Comparison of ENCODE assay signal across 2 cellular contexts in genomic region chr10:61905446-61905725, GRCh38.
TF ChIP-seq lines count a peak whose summit lies in the region.

No MANE protein-coding gene starts in this region.

TF ChIP-seq in SK-N-SH, 30 proteins besides CTCF, POLR2A, EP300 and RAD21 (continued from another document):
- TF ChIP-seq PBX3 (IDR thresholded peaks at IDR 0.05) (no peak), RCOR1 (IDR thresholded peaks at IDR 0.05; ENCODE audit: low read length) (no peak), NFIC (IDR thresholded peaks at IDR 0.05; ENCODE audit: borderline replicate concordance) (no peak), SIN3A (IDR thresholded peaks at IDR 0.05; ENCODE audit: borderline replicate concordance, low read depth, low read length) (no peak), ELF1 (IDR thresholded peaks at IDR 0.05) (no peak), FOXJ3 (CRISPR knock-in tag; IDR thresholded peaks at IDR 0.05) (no peak), GABPA (IDR thresholded peaks at IDR 0.05; ENCODE audit: low read depth) (no peak)
- TF ChIP-seq, protein P1, sequence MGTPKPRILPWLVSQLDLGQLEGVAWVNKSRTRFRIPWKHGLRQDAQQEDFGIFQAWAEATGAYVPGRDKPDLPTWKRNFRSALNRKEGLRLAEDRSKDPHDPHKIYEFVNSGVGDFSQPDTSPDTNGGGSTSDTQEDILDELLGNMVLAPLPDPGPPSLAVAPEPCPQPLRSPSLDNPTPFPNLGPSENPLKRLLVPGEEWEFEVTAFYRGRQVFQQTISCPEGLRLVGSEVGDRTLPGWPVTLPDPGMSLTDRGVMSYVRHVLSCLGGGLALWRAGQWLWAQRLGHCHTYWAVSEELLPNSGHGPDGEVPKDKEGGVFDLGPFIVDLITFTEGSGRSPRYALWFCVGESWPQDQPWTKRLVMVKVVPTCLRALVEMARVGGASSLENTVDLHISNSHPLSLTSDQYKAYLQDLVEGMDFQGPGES (IDR thresholded peaks at IDR 0.05; ENCODE audit: low read depth, low read length), result no peak
- TF ChIP-seq, protein P2, sequence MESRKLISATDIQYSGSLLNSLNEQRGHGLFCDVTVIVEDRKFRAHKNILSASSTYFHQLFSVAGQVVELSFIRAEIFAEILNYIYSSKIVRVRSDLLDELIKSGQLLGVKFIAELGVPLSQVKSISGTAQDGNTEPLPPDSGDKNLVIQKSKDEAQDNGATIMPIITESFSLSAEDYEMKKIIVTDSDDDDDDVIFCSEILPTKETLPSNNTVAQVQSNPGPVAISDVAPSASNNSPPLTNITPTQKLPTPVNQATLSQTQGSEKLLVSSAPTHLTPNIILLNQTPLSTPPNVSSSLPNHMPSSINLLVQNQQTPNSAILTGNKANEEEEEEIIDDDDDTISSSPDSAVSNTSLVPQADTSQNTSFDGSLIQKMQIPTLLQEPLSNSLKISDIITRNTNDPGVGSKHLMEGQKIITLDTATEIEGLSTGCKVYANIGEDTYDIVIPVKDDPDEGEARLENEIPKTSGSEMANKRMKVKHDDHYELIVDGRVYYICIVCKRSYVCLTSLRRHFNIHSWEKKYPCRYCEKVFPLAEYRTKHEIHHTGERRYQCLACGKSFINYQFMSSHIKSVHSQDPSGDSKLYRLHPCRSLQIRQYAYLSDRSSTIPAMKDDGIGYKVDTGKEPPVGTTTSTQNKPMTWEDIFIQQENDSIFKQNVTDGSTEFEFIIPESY (IDR thresholded peaks at IDR 0.05; ENCODE audit: borderline replicate concordance, low read depth), result no peak
- TF ChIP-seq, protein P3, sequence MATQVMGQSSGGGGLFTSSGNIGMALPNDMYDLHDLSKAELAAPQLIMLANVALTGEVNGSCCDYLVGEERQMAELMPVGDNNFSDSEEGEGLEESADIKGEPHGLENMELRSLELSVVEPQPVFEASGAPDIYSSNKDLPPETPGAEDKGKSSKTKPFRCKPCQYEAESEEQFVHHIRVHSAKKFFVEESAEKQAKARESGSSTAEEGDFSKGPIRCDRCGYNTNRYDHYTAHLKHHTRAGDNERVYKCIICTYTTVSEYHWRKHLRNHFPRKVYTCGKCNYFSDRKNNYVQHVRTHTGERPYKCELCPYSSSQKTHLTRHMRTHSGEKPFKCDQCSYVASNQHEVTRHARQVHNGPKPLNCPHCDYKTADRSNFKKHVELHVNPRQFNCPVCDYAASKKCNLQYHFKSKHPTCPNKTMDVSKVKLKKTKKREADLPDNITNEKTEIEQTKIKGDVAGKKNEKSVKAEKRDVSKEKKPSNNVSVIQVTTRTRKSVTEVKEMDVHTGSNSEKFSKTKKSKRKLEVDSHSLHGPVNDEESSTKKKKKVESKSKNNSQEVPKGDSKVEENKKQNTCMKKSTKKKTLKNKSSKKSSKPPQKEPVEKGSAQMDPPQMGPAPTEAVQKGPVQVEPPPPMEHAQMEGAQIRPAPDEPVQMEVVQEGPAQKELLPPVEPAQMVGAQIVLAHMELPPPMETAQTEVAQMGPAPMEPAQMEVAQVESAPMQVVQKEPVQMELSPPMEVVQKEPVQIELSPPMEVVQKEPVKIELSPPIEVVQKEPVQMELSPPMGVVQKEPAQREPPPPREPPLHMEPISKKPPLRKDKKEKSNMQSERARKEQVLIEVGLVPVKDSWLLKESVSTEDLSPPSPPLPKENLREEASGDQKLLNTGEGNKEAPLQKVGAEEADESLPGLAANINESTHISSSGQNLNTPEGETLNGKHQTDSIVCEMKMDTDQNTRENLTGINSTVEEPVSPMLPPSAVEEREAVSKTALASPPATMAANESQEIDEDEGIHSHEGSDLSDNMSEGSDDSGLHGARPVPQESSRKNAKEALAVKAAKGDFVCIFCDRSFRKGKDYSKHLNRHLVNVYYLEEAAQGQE (IDR thresholded peaks at IDR 0.05; ENCODE audit: low read depth, low read length), result no peak
TF ChIP-seq in SK-N-SH: peak in this region for 0.

TF ChIP-seq in SK-N-SH treated with all-trans-retinoic acid at 6 μM for 48 hours, 23 proteins besides CTCF, POLR2A, EP300 and RAD21 (continued from another document):
- TF ChIP-seq, protein P4, sequence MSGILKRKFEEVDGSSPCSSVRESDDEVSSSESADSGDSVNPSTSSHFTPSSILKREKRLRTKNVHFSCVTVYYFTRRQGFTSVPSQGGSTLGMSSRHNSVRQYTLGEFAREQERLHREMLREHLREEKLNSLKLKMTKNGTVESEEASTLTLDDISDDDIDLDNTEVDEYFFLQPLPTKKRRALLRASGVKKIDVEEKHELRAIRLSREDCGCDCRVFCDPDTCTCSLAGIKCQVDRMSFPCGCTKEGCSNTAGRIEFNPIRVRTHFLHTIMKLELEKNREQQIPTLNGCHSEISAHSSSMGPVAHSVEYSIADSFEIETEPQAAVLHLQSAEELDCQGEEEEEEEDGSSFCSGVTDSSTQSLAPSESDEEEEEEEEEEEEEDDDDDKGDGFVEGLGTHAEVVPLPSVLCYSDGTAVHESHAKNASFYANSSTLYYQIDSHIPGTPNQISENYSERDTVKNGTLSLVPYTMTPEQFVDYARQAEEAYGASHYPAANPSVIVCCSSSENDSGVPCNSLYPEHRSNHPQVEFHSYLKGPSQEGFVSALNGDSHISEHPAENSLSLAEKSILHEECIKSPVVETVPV (CRISPR knock-in tag; IDR thresholded peaks at IDR 0.05), result no peak
